9 cellular contexts compared by ENCODE assay signal in the genomic region with DNA sequence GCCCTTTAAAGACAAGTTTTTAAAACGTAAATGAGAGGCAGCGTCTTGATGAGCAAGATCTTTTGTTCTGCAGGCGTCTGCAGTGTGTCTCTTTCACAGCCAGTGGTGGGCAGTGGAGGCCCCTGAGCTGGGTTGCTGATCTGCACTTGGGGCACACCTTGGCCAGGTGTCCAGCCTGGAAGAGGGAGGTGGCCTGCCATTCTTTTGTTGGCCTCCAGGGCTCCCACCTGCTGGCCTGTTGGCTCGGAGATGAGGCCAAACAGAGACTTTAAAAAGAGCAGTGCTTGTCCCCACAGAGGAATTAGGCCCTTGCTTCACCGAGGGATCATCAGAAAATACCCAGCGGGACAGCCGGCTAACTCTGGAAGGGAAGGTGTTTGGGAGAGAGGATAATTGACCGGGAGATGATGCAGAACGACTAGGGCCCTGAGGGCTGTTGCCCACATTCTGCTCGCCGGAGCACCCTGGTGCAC.
DNase-seq lines count a peak whose midpoint lies in the region; ATAC-seq and TF ChIP-seq lines count a peak whose summit lies in the region.
"Had no signal": no experiment of that assay in that cellular context is flagged by ENCODE, and none has a peak within 500 bp of the region (broad histone marks: within the 10 kb centered on the region; RNA-seq: fewer than 3 reads in every experiment).

No MANE protein-coding gene starts in this region.

- TF ChIP-seq CTCF in AG09309 (IDR thresholded peaks at IDR 0.05; ENCODE audit: control insufficient read depth, insufficient read depth, low read depth, low read length, missing control alignments) (peak; percentile 16), KMS-11 (conservative IDR thresholded peaks at IDR 0.05; ENCODE audit: low read depth, low read length) (peak; percentile 47)

- peak overlapping the region; percentile 42; the same call in 1 of the 2 replicates for H3K27ac ChIP-seq in KMS-11
- H3K27ac ChIP-seq: GM23248 had no signal

- H3K36me3 Mint-ChIP-seq in activated naive CD8-positive, alpha-beta T cell, result peaks cover 2% of the 10 kb centered on the region

- H3K36me3 ChIP-seq in KMS-11 (ENCODE audit: insufficient read depth), result no peaks in the 10 kb centered on the region; the same call in 1 of the 2 replicates

- no peaks in the 10 kb centered on the region for H3K27me3 Mint-ChIP-seq in activated naive CD8-positive, alpha-beta T cell

- H4K20me1 ChIP-seq in KMS-11 (ENCODE audit: insufficient read depth), result no peaks in the 10 kb centered on the region

- H3K4me3 ChIP-seq in AG09309 (ENCODE audit: control insufficient read depth, low read depth, low read length), result no peak overlapping the region
- no peak overlapping the region for H3K4me3 ChIP-seq in KMS-11 (IDR thresholded peaks at IDR 0.05; ENCODE audit: insufficient read depth, low read depth, low read length)
- H3K4me3 ChIP-seq: GM23248 had no signal

- peak overlapping the region; percentile 76 for H3K4me3 Mint-ChIP-seq in activated naive CD8-positive, alpha-beta T cell

- H3K79me2 ChIP-seq in KMS-11 (ENCODE audit: insufficient read depth, low read depth), result peaks cover 39% of the 10 kb centered on the region

- ATAC-seq in left lobe of liver (peak; percentile 50), GM19324 (IDR thresholded peaks at IDR 0.05; ENCODE audit: low FRiP score, unreplicated experiment) (no peak), HG03159 (IDR thresholded peaks at IDR 0.05; ENCODE audit: unreplicated experiment) (no peak)

- H3K4me2 ChIP-seq in KMS-11, result peak overlapping the region; percentile 74; the same call in 1 of the 2 replicates

- peak overlapping the region; percentile 94 for H3K27ac Mint-ChIP-seq in activated naive CD8-positive, alpha-beta T cell

- no peak for TF ChIP-seq POLR2A in erythroblast (IDR thresholded peaks at IDR 0.05; ENCODE audit: low read length)

- no peaks in the 10 kb centered on the region for H3K27me3 ChIP-seq in KMS-11 (ENCODE audit: insufficient read depth, low read depth)

- H3K4me1 Mint-ChIP-seq in activated naive CD8-positive, alpha-beta T cell (ENCODE audit: low read depth), result peaks cover 66% of the 10 kb centered on the region

- DNase-seq in AG09309 (ENCODE audit: low read depth) (no peak), left lobe of liver (ENCODE audit: low spot score) (no peak), erythroblast (lab: John Stamatoyannopoulos, UW) (no peak)
- no peak for DNase-seq in NK-92 treated with Interleukin-12 subunit alpha and Interleukin-12 subunit beta, amount 100 ng/mL, for 24 hours (lab: John Stamatoyannopoulos, UW)

- peaks cover 39% of the 10 kb centered on the region for H3K4me1 ChIP-seq in KMS-11 (ENCODE audit: low read depth, poor library complexity, severe bottlenecking)

- H2AFZ ChIP-seq in KMS-11 (ENCODE audit: low read depth), result no peak overlapping the region
- H2AFZ ChIP-seq: GM23248 had no signal

- H3K9ac ChIP-seq in KMS-11, result no peak overlapping the region
- H3K9ac ChIP-seq: GM23248 had no signal

- no peaks in the 10 kb centered on the region for H3K9me3 Mint-ChIP-seq in activated naive CD8-positive, alpha-beta T cell (ENCODE audit: low read depth)
